In the genomic region with DNA sequence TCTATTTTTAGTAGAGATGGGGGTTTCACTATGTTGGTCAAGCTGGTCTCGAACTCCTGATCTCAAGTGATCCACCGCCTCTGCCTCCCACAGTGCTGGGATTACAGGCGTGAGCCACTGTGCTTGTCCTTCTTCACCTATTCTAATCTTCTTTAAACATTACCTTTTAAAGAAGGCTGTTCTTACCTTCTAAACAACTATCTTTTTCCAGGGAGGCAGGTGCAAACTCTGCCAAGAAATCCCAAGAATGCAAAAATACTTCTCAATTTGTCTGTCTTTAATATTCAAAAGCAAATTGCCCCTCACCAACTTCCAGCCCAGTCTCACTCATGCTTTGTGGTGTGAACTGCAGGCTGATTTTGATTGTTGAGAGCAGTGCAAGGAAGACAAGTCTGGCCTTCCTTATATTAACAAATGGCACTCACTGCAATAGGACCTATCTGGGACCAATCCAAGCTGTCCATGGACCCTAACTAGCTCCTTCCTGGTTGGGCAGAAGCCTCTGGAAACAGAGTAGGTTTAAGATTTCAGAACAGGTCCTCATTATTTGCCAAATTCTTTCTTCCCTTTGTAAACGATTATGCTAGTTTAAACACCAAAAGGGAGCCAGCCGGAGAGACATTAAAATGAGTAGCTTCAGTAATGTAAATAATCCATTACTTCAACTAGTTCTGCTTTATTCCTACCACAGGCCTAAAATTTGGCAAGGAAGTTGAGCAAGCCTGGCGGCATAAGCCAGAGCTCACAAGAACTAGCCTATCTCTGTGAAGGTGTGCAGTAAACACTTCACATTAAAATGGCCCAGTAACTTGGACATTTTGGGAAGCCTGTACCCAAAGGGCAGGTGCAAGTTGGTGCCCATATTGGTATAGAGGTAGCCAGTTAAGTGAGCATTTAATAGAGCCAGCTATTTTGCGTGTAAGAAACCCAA, we compare ENCODE assay signal across 8 cellular contexts. TPM values are rescaled to one million over a fixed set of nuclear protein-coding genes. Genes with fewer than 3 reads are reported as not detected.
DNase-seq lines count a peak whose midpoint lies in the region; ATAC-seq and TF ChIP-seq lines count a peak whose summit lies in the region.

No MANE protein-coding gene starts in this region.

- peak overlapping the region; percentile 98 for H3K9ac ChIP-seq in mammary epithelial cell (ENCODE audit: insufficient read depth, low read length)

- no peak for TF ChIP-seq CTCF in mammary epithelial cell (conservative IDR thresholded peaks at IDR 0.05 in 1 of 2, IDR thresholded peaks at IDR 0.05 in 1 of 2; ENCODE audit: extremely low read depth in 1 of 2, insufficient read depth in 1 of 2, low read depth in 1 of 2, low read length in 2 of 2)

- peak overlapping the region; percentile 97 for H2AFZ ChIP-seq in mammary epithelial cell (ENCODE audit: low read depth, low read length)

- CTCF ChIA-PET in mammary epithelial cell (lab: Charles Lee; ENCODE audit: low non-redundant PET), result no interaction called here

- 67% methylated on average over 7 of the region's 7 CpGs for whole genome bisulfite sequencing in mammary epithelial cell (ENCODE audit: low coverage, missing lambda C conversion rate)
- 48 to 51% methylated on average over 7 of the region's 7 CpGs for WGBS in aorta, 2 donors

- H3K9me3 ChIP-seq in mammary epithelial cell (replicated peaks; ENCODE audit: insufficient read depth, low read length) (no peaks in the 10 kb centered on the region), aorta (ENCODE audit: control insufficient read depth, low read length) (no peaks in the 10 kb centered on the region)

- H3K4me1 ChIP-seq in mammary epithelial cell (ENCODE audit: insufficient read depth, low read length) (peaks cover 14% of the 10 kb centered on the region), aorta (ENCODE audit: control insufficient read depth in 1 of 2, insufficient read depth in 2 of 2, low read length in 2 of 2) (no peaks in the 10 kb centered on the region)

- peak; percentile 9 for DNase-seq in DMS79 treated with DMSO at 0.1 percent for 48 hours (lab: John Stamatoyannopoulos, UW)
- no peak for DNase-seq in DMS79 (lab: John Stamatoyannopoulos, UW)
- peak; percentile 85 for DNase-seq in NOMO-1 treated with dmso at 0.1 percent for 144 hours (lab: John Stamatoyannopoulos, UW; ENCODE audit: unreplicated experiment)
- DNase-seq in mammary epithelial cell, result no peak
- peak; percentile 5 for DNase-seq in medulla oblongata (ENCODE audit: extremely low spot score)
- no peak for DNase-seq in aorta
- DNase-seq in cerebellar nuclear complex (lab: John Stamatoyannopoulos, UW), result no peak

- dilution Hi-C loops in mammary epithelial cell (cut with HindIII; ENCODE audit: low sequenced_read_pairs), result no loop called here

- peak overlapping the region; percentile 92 to 100 (median 99) for H3K4me3 ChIP-seq in mammary epithelial cell (replicated peaks in 1 of 3; ENCODE audit: insufficient read depth in 1 of 3, low read depth in 2 of 3, low read length in 3 of 3)
- peak overlapping the region; percentile 39 to 75 for H3K4me3 ChIP-seq in aorta (ENCODE audit: low read length in 2 of 2)

- no TSS peak for BruUV-seq in mammary epithelial cell (replicated peaks; lab: Mats Ljungman, UMichigan)

- H3K4me2 ChIP-seq in mammary epithelial cell (ENCODE audit: insufficient read depth, low read depth, low read length), result peak overlapping the region; percentile 74

- no peaks in the 10 kb centered on the region for H4K20me1 ChIP-seq in mammary epithelial cell (ENCODE audit: insufficient read depth, low read length)

- intact Hi-C loops in mammary epithelial cell (cut with micrococcal nuclease) (loop anchor here (5.0 kb wide), 2 partner anchors 290 to 335 kb away; partner anchors contain the start of genes CPNE1, RBM12 and SPAG4), aorta (cut with DNase I) (no loop called here)

- in situ Hi-C loops in mammary epithelial cell (cut with MboI; ENCODE audit: low sequenced_read_pairs in 2 of 2), result no loop called here

- H3K27me3 ChIP-seq in mammary epithelial cell (ENCODE audit: insufficient read depth, low read length), result no peaks in the 10 kb centered on the region
- H3K27me3 ChIP-seq in aorta (ENCODE audit: control insufficient read depth in 1 of 2, insufficient read depth in 2 of 2, low read length in 1 of 2), result no peaks in the 10 kb centered on the region

- no peak for ATAC-seq in aorta (ENCODE audit: low FRiP score)
- ATAC-seq in GM21423 (IDR thresholded peaks at IDR 0.05; ENCODE audit: unreplicated experiment), result no peak

- no peaks in the 10 kb centered on the region for H3K36me3 ChIP-seq in mammary epithelial cell (ENCODE audit: insufficient read depth, low read length)
- peaks cover 0 to 3% of the 10 kb centered on the region in 2 donors for H3K36me3 ChIP-seq in aorta (ENCODE audit: control insufficient read depth in 1 of 2, insufficient read depth in 2 of 2, low read length in 1 of 2)

- peak overlapping the region; percentile 96 for H3K27ac ChIP-seq in mammary epithelial cell (ENCODE audit: insufficient read depth, low read depth, low read length)
- H3K27ac ChIP-seq in aorta (ENCODE audit: low read depth in 1 of 2, low read length in 2 of 2), result peak overlapping the region in 1 of 2 donors; percentile 93

- peaks cover 23% of the 10 kb centered on the region for H3K79me2 ChIP-seq in mammary epithelial cell (ENCODE audit: insufficient read depth, low read length)

RNA-seq across cellular contexts. Expression of gene SCAND1, which starts 1.6 kb away (rescaled TPM):
- total RNA-seq in mammary epithelial cell (10 to 100 TPM; 41.5 to 46.3 TPM), aorta (10 to 100 TPM; 47.7 to 48.4 TPM)
- polyA plus RNA-seq in mammary epithelial cell (17.4 TPM), aorta (100 to 1,000 TPM in 1 of 2 donors, 10 to 100 TPM in 1; 55.3 to 117 TPM)
- polyA minus RNA-seq in mammary epithelial cell, result 2.1 TPM

RNA-seq across cellular contexts. Expression of gene CNBD2, which starts 15.6 kb away (rescaled TPM):
- total RNA-seq in mammary epithelial cell (1 to 10 TPM; 1.2 to 2.9 TPM), aorta (1 to 10 TPM; 2.0 to 2.5 TPM)
- polyA plus RNA-seq in mammary epithelial cell (2.4 TPM), aorta (10 to 100 TPM in 1 of 2 donors, 1 to 10 TPM in 1; 6.8 to 11.2 TPM)
- polyA minus RNA-seq in mammary epithelial cell, result 0.83 TPM

Comparison
In these comparisons a context has a peak if more than half of its experiments do, and no peak if none do; other contexts are left out.
1. DNase-seq: peak in DMS79 treated with DMSO at 0.1 percent for 48 hours (single experiment), NOMO-1 treated with dmso at 0.1 percent for 144 hours (single experiment) and medulla oblongata (single experiment); none in DMS79 (single experiment), mammary epithelial cell (single experiment), aorta (0 of 2) and cerebellar nuclear complex (0 of 2).